In genomic region chr1:206816390-206817287, GRCh38 we compare ENCODE assay signal across 1 cellular context.
TF ChIP-seq lines count a peak whose summit lies in the region.

No MANE protein-coding gene starts in this region.

TF ChIP-seq in K562, 482 proteins besides CTCF, POLR2A, EP300 and RAD21 (continued from another document and continues in another):
- no peak for TF ChIP-seq ZNF764 (CRISPR knock-in tag; IDR thresholded peaks at IDR 0.05; ENCODE audit: low read depth)
- no peak for TF ChIP-seq BACH1 (tag; IDR thresholded peaks at IDR 0.05)
- peak in 1 of 2 experiments; percentile 29; a peak in 2 of 4 replicates for TF ChIP-seq ZNF318 (IDR thresholded peaks at IDR 0.05; ENCODE audit: borderline replicate concordance in 1 of 2, low read depth in 1 of 2)
- peak; percentile 30; the same call in 1 of the 2 replicates for TF ChIP-seq GATAD2B (IDR thresholded peaks at IDR 0.05; ENCODE audit: borderline replicate concordance)
- no peak for TF ChIP-seq ZC3H4 (CRISPR knock-in tag; IDR thresholded peaks at IDR 0.05; ENCODE audit: borderline replicate concordance)
- no peak for TF ChIP-seq ZNF668 (CRISPR knock-in tag; IDR thresholded peaks at IDR 0.05)
- TF ChIP-seq NFRKB (IDR thresholded peaks at IDR 0.05; ENCODE audit: low read depth), result peak; percentile 79; the same call in 1 of the 2 replicates
- TF ChIP-seq RFX1 (IDR thresholded peaks at IDR 0.05), result no peak
- no peak for TF ChIP-seq HNRNPUL1 (IDR thresholded peaks at IDR 0.05; ENCODE audit: low read length)
- TF ChIP-seq, protein P1, sequence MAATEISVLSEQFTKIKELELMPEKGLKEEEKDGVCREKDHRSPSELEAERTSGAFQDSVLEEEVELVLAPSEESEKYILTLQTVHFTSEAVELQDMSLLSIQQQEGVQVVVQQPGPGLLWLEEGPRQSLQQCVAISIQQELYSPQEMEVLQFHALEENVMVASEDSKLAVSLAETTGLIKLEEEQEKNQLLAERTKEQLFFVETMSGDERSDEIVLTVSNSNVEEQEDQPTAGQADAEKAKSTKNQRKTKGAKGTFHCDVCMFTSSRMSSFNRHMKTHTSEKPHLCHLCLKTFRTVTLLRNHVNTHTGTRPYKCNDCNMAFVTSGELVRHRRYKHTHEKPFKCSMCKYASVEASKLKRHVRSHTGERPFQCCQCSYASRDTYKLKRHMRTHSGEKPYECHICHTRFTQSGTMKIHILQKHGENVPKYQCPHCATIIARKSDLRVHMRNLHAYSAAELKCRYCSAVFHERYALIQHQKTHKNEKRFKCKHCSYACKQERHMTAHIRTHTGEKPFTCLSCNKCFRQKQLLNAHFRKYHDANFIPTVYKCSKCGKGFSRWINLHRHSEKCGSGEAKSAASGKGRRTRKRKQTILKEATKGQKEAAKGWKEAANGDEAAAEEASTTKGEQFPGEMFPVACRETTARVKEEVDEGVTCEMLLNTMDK (IDR thresholded peaks at IDR 0.05; ENCODE audit: borderline replicate concordance, insufficient read depth, low read depth, low read length, poor library complexity, severe bottlenecking), result no peak
- TF ChIP-seq NFE2 (IDR thresholded peaks at IDR 0.05; ENCODE audit: low read depth), result 0 out of 2 replicates have a peak, but pooled peaks have one; percentile 3
- no peak for TF ChIP-seq HNRNPLL (IDR thresholded peaks at IDR 0.05; ENCODE audit: low read depth, low read length, poor library complexity, severe bottlenecking)
- no peak for TF ChIP-seq FOXJ2 (tag; IDR thresholded peaks at IDR 0.05)
- TF ChIP-seq TFAM (CRISPR knock-in tag; conservative IDR thresholded peaks at IDR 0.05), result no peak
- no peak for TF ChIP-seq SETDB1 (IDR thresholded peaks at IDR 0.05; ENCODE audit: low read length)
- no peak for TF ChIP-seq DACH1 (IDR thresholded peaks at IDR 0.05; ENCODE audit: partially characterized antibody)
- no peak for TF ChIP-seq HNRNPH1 (optimal IDR thresholded peaks at IDR 0.05; ENCODE audit: low read depth, low read length)
- TF ChIP-seq TBP (optimal IDR thresholded peaks at IDR 0.05; ENCODE audit: low read depth, low read length), result no peak
- no peak for TF ChIP-seq ZNF23 (CRISPR knock-in tag; IDR thresholded peaks at IDR 0.05)
- no peak for TF ChIP-seq ZC3H11A (IDR thresholded peaks at IDR 0.05; ENCODE audit: low read depth, low read length)
- peak; percentile 98 for TF ChIP-seq ZNF384 (IDR thresholded peaks at IDR 0.05; ENCODE audit: low read depth, low read length)
- no peak for TF ChIP-seq HNRNPL (IDR thresholded peaks at IDR 0.05; ENCODE audit: low read depth, low read length)
- no peak for TF ChIP-seq ZNF217 (CRISPR knock-in tag; IDR thresholded peaks at IDR 0.05)
- TF ChIP-seq CHD4 (IDR thresholded peaks at IDR 0.05; ENCODE audit: insufficient read depth, insufficient replicate concordance, low read depth, low read length, poor library complexity, severe bottlenecking), result no peak
- TF ChIP-seq ATF4 (CRISPR knock-in tag; IDR thresholded peaks at IDR 0.05), result 0 out of 2 replicates have a peak, but pooled peaks have one; percentile 31
- TF ChIP-seq NR2C1 (IDR thresholded peaks at IDR 0.05), result no peak
- TF ChIP-seq NR2C1 (tag; IDR thresholded peaks at IDR 0.05), result no peak
- no peak for TF ChIP-seq HMG20A (CRISPR knock-in tag; conservative IDR thresholded peaks at IDR 0.05)
- no peak for TF ChIP-seq MCM3 (IDR thresholded peaks at IDR 0.05)
- TF ChIP-seq MLX (CRISPR knock-in tag; conservative IDR thresholded peaks at IDR 0.05), result no peak
- no peak for TF ChIP-seq CBX8 (IDR thresholded peaks at IDR 0.05; ENCODE audit: borderline replicate concordance, extremely low read depth, low read depth, low read length, poor library complexity, severe bottlenecking)
- no peak for TF ChIP-seq SRSF9 (IDR thresholded peaks at IDR 0.05; ENCODE audit: borderline replicate concordance, low read depth, low read length)
- no peak for TF ChIP-seq BCL6 (CRISPR knock-in tag; IDR thresholded peaks at IDR 0.05)
- TF ChIP-seq, protein P2, sequence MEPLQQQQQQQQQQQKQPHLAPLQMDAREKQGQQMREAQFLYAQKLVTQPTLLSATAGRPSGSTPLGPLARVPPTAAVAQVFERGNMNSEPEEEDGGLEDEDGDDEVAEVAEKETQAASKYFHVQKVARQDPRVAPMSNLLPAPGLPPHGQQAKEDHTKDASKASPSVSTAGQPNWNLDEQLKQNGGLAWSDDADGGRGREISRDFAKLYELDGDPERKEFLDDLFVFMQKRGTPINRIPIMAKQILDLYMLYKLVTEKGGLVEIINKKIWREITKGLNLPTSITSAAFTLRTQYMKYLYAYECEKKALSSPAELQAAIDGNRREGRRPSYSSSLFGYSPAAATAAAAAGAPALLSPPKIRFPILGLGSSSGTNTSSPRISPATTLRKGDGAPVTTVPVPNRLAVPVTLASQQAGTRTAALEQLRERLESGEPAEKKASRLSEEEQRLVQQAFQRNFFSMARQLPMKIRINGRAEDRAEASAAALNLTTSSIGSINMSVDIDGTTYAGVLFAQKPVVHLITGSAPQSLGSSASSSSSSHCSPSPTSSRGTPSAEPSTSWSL (CRISPR knock-in tag; IDR thresholded peaks at IDR 0.05; ENCODE audit: borderline replicate concordance), result no peak
- no peak for TF ChIP-seq SAFB2 (IDR thresholded peaks at IDR 0.05; ENCODE audit: borderline replicate concordance, low read depth, low read length, severe bottlenecking)
- TF ChIP-seq ZNF740 (CRISPR knock-in tag; IDR thresholded peaks at IDR 0.05), result no peak
- no peak for TF ChIP-seq ZNF740 (tag; IDR thresholded peaks at IDR 0.05)
- TF ChIP-seq NEUROD1 (IDR thresholded peaks at IDR 0.05; ENCODE audit: borderline replicate concordance, low read depth, low read length, partially characterized antibody), result no peak
- TF ChIP-seq, protein P3, sequence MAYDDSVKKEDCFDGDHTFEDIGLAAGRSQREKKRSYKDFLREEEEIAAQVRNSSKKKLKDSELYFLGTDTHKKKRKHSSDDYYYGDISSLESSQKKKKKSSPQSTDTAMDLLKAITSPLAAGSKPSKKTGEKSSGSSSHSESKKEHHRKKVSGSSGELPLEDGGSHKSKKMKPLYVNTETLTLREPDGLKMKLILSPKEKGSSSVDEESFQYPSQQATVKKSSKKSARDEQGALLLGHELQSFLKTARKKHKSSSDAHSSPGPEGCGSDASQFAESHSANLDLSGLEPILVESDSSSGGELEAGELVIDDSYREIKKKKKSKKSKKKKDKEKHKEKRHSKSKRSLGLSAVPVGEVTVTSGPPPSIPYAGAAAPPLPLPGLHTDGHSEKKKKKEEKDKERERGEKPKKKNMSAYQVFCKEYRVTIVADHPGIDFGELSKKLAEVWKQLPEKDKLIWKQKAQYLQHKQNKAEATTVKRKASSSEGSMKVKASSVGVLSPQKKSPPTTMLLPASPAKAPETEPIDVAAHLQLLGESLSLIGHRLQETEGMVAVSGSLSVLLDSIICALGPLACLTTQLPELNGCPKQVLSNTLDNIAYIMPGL (CRISPR knock-in tag; IDR thresholded peaks at IDR 0.05), result no peak
- TF ChIP-seq MXI1 (IDR thresholded peaks at IDR 0.05; ENCODE audit: low read depth, low read length), result no peak
- no peak for TF ChIP-seq ZNF347 (CRISPR knock-in tag; IDR thresholded peaks at IDR 0.05; ENCODE audit: low read depth)
- no peak; a peak in 1 of 4 replicates for TF ChIP-seq HDAC1 (IDR thresholded peaks at IDR 0.05)
- TF ChIP-seq, protein P4, sequence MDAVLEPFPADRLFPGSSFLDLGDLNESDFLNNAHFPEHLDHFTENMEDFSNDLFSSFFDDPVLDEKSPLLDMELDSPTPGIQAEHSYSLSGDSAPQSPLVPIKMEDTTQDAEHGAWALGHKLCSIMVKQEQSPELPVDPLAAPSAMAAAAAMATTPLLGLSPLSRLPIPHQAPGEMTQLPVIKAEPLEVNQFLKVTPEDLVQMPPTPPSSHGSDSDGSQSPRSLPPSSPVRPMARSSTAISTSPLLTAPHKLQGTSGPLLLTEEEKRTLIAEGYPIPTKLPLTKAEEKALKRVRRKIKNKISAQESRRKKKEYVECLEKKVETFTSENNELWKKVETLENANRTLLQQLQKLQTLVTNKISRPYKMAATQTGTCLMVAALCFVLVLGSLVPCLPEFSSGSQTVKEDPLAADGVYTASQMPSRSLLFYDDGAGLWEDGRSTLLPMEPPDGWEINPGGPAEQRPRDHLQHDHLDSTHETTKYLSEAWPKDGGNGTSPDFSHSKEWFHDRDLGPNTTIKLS (IDR thresholded peaks at IDR 0.05; ENCODE audit: borderline replicate concordance, low read depth), result peak; percentile 35; the same call in 1 of the 2 replicates
